24 cellular contexts compared by ENCODE assay signal in genomic region chr2:236692937-236693336, GRCh38.
"Had no signal": no experiment of that assay in that cellular context is flagged by ENCODE, and none has a peak within 500 bp of the region (broad histone marks: within the 10 kb centered on the region; RNA-seq: fewer than 3 reads in every experiment).

No MANE protein-coding gene starts in this region.

- H3K4me1 ChIP-seq: right lobe of liver, upper lobe of left lung had no signal

- H2AFZ ChIP-seq: hepatocyte had no signal

- H3K9me3 Mint-ChIP-seq: naive thymus-derived CD8-positive, alpha-beta T cell; nephron; neural crest cell; stimulated activated memory B cell treated with anti-CD40 and anti-IgM and Interleukin-4, amounts not matched to agents 10 μg/mL and 1 μg/mL and 100 μg/mL, for 72 hours; stimulated activated naive CD8-positive, alpha-beta T cell treated with anti-CD3 and anti-CD28 coated beads, Interleukin-15, amount 100 ng/mL, for 72 hours had no signal

- ATAC-seq: naive thymus-derived CD8-positive, alpha-beta T cell; right lobe of liver; stimulated activated memory B cell treated with anti-CD40 and anti-IgM and Interleukin-4, amounts not matched to agents 10 μg/mL and 1 μg/mL and 100 μg/mL, for 72 hours; stimulated activated naive CD8-positive, alpha-beta T cell treated with anti-CD3 and anti-CD28 coated beads, Interleukin-15, amount 100 ng/mL, for 72 hours had no signal

- H3K36me3 ChIP-seq: left ventricle myocardium inferior, neutrophil, ovary, right atrium auricular region, right lobe of liver, tibial nerve, upper lobe of left lung, vagina had no signal

- H3K9me3 ChIP-seq: left ventricle myocardium inferior, neutrophil, ovary, right atrium auricular region, right lobe of liver, tibial nerve, upper lobe of left lung, vagina had no signal

- H3K79me2 ChIP-seq: hepatocyte had no signal

- H3K4me1 Mint-ChIP-seq: naive thymus-derived CD8-positive, alpha-beta T cell; stimulated activated memory B cell treated with anti-CD40 and anti-IgM and Interleukin-4, amounts not matched to agents 10 μg/mL and 1 μg/mL and 100 μg/mL, for 72 hours; stimulated activated naive CD8-positive, alpha-beta T cell treated with anti-CD3 and anti-CD28 coated beads, Interleukin-15, amount 100 ng/mL, for 72 hours had no signal

- DNase-seq: left ventricle myocardium inferior; naive thymus-derived CD8-positive, alpha-beta T cell; occipital lobe; ovary; right lobe of liver; stimulated activated CD4-positive, alpha-beta T cell treated with anti-CD3 and anti-CD28 coated beads, Interleukin-1b, Interleukin-23, amount 100 ng/mL, for 48 hours; stimulated activated CD4-positive, alpha-beta T cell treated with anti-CD3 and anti-CD28 coated beads, Interleukin-2, amount 100 ng/mL, for 48 hours; stimulated activated CD4-positive, alpha-beta T cell treated with anti-CD3 and anti-CD28 coated beads, Interleukin-4, amount 100 ng/mL, for 4 hours; stimulated activated CD8-positive, alpha-beta memory T cell treated with anti-CD3 and anti-CD28 coated beads, Interleukin-4, amount 100 ng/mL, for 48 hours; stimulated activated naive CD4-positive, alpha-beta T cell treated with Interleukin-2 at 50 U/mL for 16 hours; stimulated activated naive CD8-positive, alpha-beta T cell treated with anti-CD3 and anti-CD28 coated beads, Interleukin-15, amount 100 ng/mL, for 72 hours; substantia nigra; upper lobe of left lung had no signal

- H3K27ac ChIP-seq: hepatocyte, left ventricle myocardium inferior, neutrophil, ovary, right atrium auricular region, right lobe of liver, tibial nerve, upper lobe of left lung, vagina had no signal

- H3K4me3 Mint-ChIP-seq: naive thymus-derived CD8-positive, alpha-beta T cell; nephron; neural crest cell; stimulated activated memory B cell treated with anti-CD40 and anti-IgM and Interleukin-4, amounts not matched to agents 10 μg/mL and 1 μg/mL and 100 μg/mL, for 72 hours; stimulated activated naive CD8-positive, alpha-beta T cell treated with anti-CD3 and anti-CD28 coated beads, Interleukin-15, amount 100 ng/mL, for 72 hours had no signal

- H3K27ac Mint-ChIP-seq: naive thymus-derived CD8-positive, alpha-beta T cell; nephron; progenitor cell of endocrine pancreas; stimulated activated memory B cell treated with anti-CD40 and anti-IgM and Interleukin-4, amounts not matched to agents 10 μg/mL and 1 μg/mL and 100 μg/mL, for 72 hours; stimulated activated naive CD8-positive, alpha-beta T cell treated with anti-CD3 and anti-CD28 coated beads, Interleukin-15, amount 100 ng/mL, for 72 hours had no signal

- H3K4me2 ChIP-seq: hepatocyte had no signal

- H3K4me3 ChIP-seq: hepatocyte, left ventricle myocardium inferior, lung, ovary, right atrium auricular region, right lobe of liver, smooth muscle cell, tibial nerve, upper lobe of left lung, vagina had no signal

- H3K36me3 Mint-ChIP-seq: naive thymus-derived CD8-positive, alpha-beta T cell; stimulated activated memory B cell treated with anti-CD40 and anti-IgM and Interleukin-4, amounts not matched to agents 10 μg/mL and 1 μg/mL and 100 μg/mL, for 72 hours had no signal

- H3K27me3 ChIP-seq: hepatocyte, ovary, right atrium auricular region, right lobe of liver, tibial nerve, vagina had no signal
